ENCODE assay signal across 29 cellular contexts in the genomic region with DNA sequence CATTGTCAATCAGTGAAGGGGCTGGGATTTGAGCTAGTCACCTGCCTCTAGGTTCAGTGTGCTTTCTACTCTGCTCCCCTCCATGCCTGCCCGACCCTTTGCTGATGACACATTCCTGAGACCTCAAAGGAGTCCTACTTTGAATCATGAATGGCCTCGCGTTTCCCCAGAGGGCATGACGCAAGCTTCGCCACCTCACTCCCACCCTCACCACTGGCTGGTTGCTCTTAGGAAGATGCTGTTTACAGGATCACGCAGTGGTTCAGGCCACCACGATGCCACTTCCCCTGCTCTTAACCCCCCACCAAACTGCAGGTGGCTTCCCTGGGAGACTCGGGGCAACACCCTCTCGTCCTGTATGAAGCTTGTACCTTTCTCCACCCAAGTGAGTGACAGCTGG.
"Had no signal": no experiment of that assay in that cellular context is flagged by ENCODE, and none has a peak within 500 bp of the region (broad histone marks: within the 10 kb centered on the region; RNA-seq: fewer than 3 reads in every experiment).

No MANE protein-coding gene starts in this region.

- H3K4me1 ChIP-seq: adrenal gland, ascending aorta, foreskin keratinocyte, left lung, right lobe of liver, thyroid gland had no signal

- H3K9me3 ChIP-seq: adrenal gland, ascending aorta, left lung, right lobe of liver, thyroid gland had no signal

- H3K27ac Mint-ChIP-seq: activated naive CD8-positive, alpha-beta T cell; activated T-helper 1 cell treated with anti-CD3 and anti-CD28 coated beads, Interleukin-12 subunit alpha, Interleukin-12 subunit beta, Interleukin-2, Interleukin-4 antibody, amounts not matched to agents 30 ng/mL and 10 ng/mL and 1 ng/mL, durations not matched to agents 14 hours and 24 hours and 36 hours; immature natural killer cell; naive thymus-derived CD4-positive, alpha-beta T cell; T-helper 17 cell had no signal

- H3K4me3 ChIP-seq: adrenal gland, ascending aorta, hepatocyte, left lung, lung, right lobe of liver, SK-N-MC, thyroid gland had no signal

- H3K9me3 Mint-ChIP-seq: activated T-helper 1 cell treated with anti-CD3 and anti-CD28 coated beads, Interleukin-12 subunit alpha, Interleukin-12 subunit beta, Interleukin-2, Interleukin-4 antibody, amounts not matched to agents 30 ng/mL and 10 ng/mL and 1 ng/mL, durations not matched to agents 14 hours and 24 hours and 36 hours; immature natural killer cell; naive thymus-derived CD4-positive, alpha-beta T cell; neural crest cell had no signal

- H3K4me1 Mint-ChIP-seq: immature natural killer cell; naive thymus-derived CD4-positive, alpha-beta T cell had no signal

- DNase-seq: activated CD4-positive, alpha-beta T cell treated with anti-CD3 and anti-CD28 coated beads, Interleukin-2, amount 50 U/mL, for 4 hours; activated gamma-delta T cell treated with Interleukin-2 at 50 U/mL for 16 hours; adrenal gland; brain microvascular endothelial cell; caudate nucleus; dermis blood vessel endothelial cell; effector CD8-positive, alpha-beta T cell; foreskin keratinocyte; glutamatergic neuron; immature natural killer cell; kidney glomerular epithelial cell; left lung; naive thymus-derived CD4-positive, alpha-beta T cell; right lobe of liver; small intestine; stimulated activated naive CD4-positive, alpha-beta T cell treated with Interleukin-2 at 50 U/mL for 16 hours; substantia nigra; SW 1271; T-helper 17 cell; thyroid gland had no signal

- H3K36me3 ChIP-seq: adrenal gland, ascending aorta, brain microvascular endothelial cell, left lung, right lobe of liver, thyroid gland had no signal

- H3K36me3 Mint-ChIP-seq: activated naive CD8-positive, alpha-beta T cell; immature natural killer cell had no signal

- ATAC-seq: activated CD4-positive, CD25-positive, alpha-beta regulatory T cell treated with anti-CD3 and anti-CD28 coated beads, Interleukin-2, amount 50 U/mL, for 24 hours; foreskin keratinocyte; left lung; naive thymus-derived CD4-positive, alpha-beta T cell; T-helper 17 cell had no signal

- H3K4me3 Mint-ChIP-seq: activated naive CD8-positive, alpha-beta T cell; activated T-helper 1 cell treated with anti-CD3 and anti-CD28 coated beads, Interleukin-12 subunit alpha, Interleukin-12 subunit beta, Interleukin-2, Interleukin-4 antibody, amounts not matched to agents 30 ng/mL and 10 ng/mL and 1 ng/mL, durations not matched to agents 14 hours and 24 hours and 36 hours; immature natural killer cell; naive thymus-derived CD4-positive, alpha-beta T cell; neural crest cell; T-helper 17 cell had no signal

- H3K27ac ChIP-seq: adrenal gland, ascending aorta, brain microvascular endothelial cell, foreskin keratinocyte, hepatocyte, left lung, right lobe of liver, SK-N-MC, thyroid gland, VCaP had no signal

- FAIRE-seq: small intestine had no signal

- H3K27me3 ChIP-seq: adrenal gland, ascending aorta, brain microvascular endothelial cell, foreskin keratinocyte, hepatocyte, right lobe of liver, thyroid gland had no signal
